21 cellular contexts compared by ENCODE assay signal in the genomic region with DNA sequence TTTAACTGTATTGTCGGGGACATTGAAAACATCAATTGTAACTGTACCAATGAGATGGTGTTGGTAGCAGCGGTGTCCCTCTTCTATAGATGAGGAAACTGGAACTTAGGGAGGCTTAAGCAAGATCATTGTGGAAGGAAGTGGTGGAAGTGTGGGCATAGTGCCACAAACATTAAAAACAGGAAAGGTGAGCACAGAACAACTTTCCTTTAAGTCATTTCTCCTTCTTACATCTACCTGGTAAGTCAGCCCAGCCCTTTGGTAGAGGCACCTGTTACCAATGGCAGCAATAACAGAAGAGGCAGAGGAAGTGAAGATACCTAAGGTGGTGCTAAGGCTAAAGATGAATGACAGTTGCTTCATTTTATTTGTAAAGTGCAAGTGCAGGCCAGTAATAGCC. TPM values are rescaled to one million over a fixed set of nuclear protein-coding genes. Genes with fewer than 3 reads are reported as not detected.
"Had no signal": no experiment of that assay in that cellular context is flagged by ENCODE, and none has a peak within 500 bp of the region (broad histone marks: within the 10 kb centered on the region; RNA-seq: fewer than 3 reads in every experiment).

No MANE protein-coding gene starts in this region.

- H3K4me3 Mint-ChIP-seq: activated CD8-positive, alpha-beta T cell treated with anti-CD3 and anti-CD28 coated beads, Interleukin-2, amount 10 ng/mL, durations not matched to agents 7 days and 5 days; activated naive CD8-positive, alpha-beta T cell treated with anti-CD3 and anti-CD28 coated beads for 36 hours; brain; memory B cell; naive thymus-derived CD4-positive, alpha-beta T cell had no signal

- FAIRE-seq: endothelial cell of umbilical vein, kidney had no signal

- H3K4me1 ChIP-seq: left ventricle myocardium inferior, parathyroid adenoma, sigmoid colon had no signal

- H3K9ac ChIP-seq: parathyroid adenoma had no signal

- H3K79me2 ChIP-seq: parathyroid adenoma had no signal

- H3K27me3 ChIP-seq: esophagus squamous epithelium, sigmoid colon had no signal

- H3K4me3 ChIP-seq: esophagus squamous epithelium, left ventricle myocardium inferior, mucosa of descending colon, sigmoid colon, thoracic aorta had no signal

- H3K27me3 Mint-ChIP-seq: activated naive CD8-positive, alpha-beta T cell treated with anti-CD3 and anti-CD28 coated beads for 36 hours; memory B cell had no signal

- H3K36me3 ChIP-seq: esophagus squamous epithelium, left ventricle myocardium inferior, sigmoid colon, thoracic aorta had no signal

- ATAC-seq: activated CD8-positive, alpha-beta T cell treated with anti-CD3 and anti-CD28 coated beads, Interleukin-2, amount 10 ng/mL, durations not matched to agents 7 days and 5 days; mucosa of descending colon; naive thymus-derived CD4-positive, alpha-beta T cell had no signal

- H3K36me3 Mint-ChIP-seq: activated naive CD8-positive, alpha-beta T cell treated with anti-CD3 and anti-CD28 coated beads for 36 hours; memory B cell had no signal

- H3K27ac ChIP-seq: esophagus squamous epithelium, left ventricle myocardium inferior, parathyroid adenoma, sigmoid colon, thoracic aorta had no signal

- H3K4me1 Mint-ChIP-seq: brain had no signal

- H3K9me3 ChIP-seq: esophagus squamous epithelium, left ventricle myocardium inferior, mucosa of descending colon, sigmoid colon, thoracic aorta had no signal

- H2AFZ ChIP-seq: parathyroid adenoma had no signal

- H3K27ac Mint-ChIP-seq: activated CD8-positive, alpha-beta T cell treated with anti-CD3 and anti-CD28 coated beads, Interleukin-2, amount 10 ng/mL, durations not matched to agents 7 days and 5 days; activated naive CD8-positive, alpha-beta T cell treated with anti-CD3 and anti-CD28 coated beads for 36 hours; brain; memory B cell had no signal

- DNase-seq: activated CD4-positive, alpha-beta T cell treated with anti-CD3 and anti-CD28 coated beads for 4 hours; activated CD8-positive, alpha-beta memory T cell treated with anti-CD3 and anti-CD28 coated beads, Interleukin-2, amount 50 U/mL, for 4 hours; activated CD8-positive, alpha-beta T cell treated with anti-CD3 and anti-CD28 coated beads, Interleukin-2, amount 10 ng/mL, durations not matched to agents 7 days and 5 days; activated naive CD8-positive, alpha-beta T cell treated with anti-CD3 and anti-CD28 coated beads for 36 hours; amygdala; cortex of kidney; effector CD8-positive, alpha-beta T cell; esophagus squamous epithelium; hippocampal formation; kidney; left ventricle myocardium inferior; mucosa of descending colon; naive thymus-derived CD4-positive, alpha-beta T cell; sigmoid colon; stimulated activated CD4-positive, alpha-beta T cell treated with anti-CD3 and anti-CD28 coated beads, Interleukin-1b, Interleukin-23, amount 100 ng/mL, for 48 hours had no signal

- H3K9me3 Mint-ChIP-seq: activated naive CD8-positive, alpha-beta T cell treated with anti-CD3 and anti-CD28 coated beads for 36 hours; memory B cell had no signal

RNA-seq across cellular contexts. Expression of a gene that starts 56.8 kb away (rescaled TPM):
- total RNA-seq: activated naive CD8-positive, alpha-beta T cell treated with anti-CD3 and anti-CD28 coated beads for 36 hours; endothelial cell of umbilical vein; left ventricle myocardium inferior; sigmoid colon; thoracic aorta had no signal
- polyA plus RNA-seq: endothelial cell of umbilical vein; naive thymus-derived CD4-positive, alpha-beta T cell; urinary bladder had no signal
